Comparison of ENCODE assay signal across 1 cellular context in the genomic region with DNA sequence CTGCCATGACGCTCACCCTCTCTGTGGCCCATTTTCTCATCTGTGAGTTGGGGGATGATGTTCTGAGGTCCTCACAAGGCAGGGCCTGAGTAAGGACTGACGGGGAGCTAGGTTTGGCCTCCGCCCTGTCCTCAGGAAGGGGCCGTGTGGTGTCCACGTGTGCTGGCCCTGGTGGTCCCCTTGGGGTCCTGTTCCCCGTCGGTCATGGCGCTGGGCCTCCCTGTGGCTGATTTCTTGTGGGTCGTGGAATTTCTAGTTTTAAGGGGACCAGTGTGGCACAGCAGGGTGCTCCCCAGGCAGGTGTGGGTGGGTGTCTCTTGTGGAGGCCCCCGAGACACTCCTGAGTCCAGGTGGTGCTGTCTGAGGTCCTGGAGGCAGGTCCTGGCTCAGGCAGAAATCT.
TF ChIP-seq lines count a peak whose summit lies in the region.

No MANE protein-coding gene starts in this region.

TF ChIP-seq in IMR-90, 13 proteins besides CTCF, POLR2A, EP300 and RAD21:
- no peak for TF ChIP-seq CHD1 (IDR thresholded peaks at IDR 0.05; ENCODE audit: low read depth, low read length)
- no peak for TF ChIP-seq SMC3 (IDR thresholded peaks at IDR 0.05; ENCODE audit: low read depth, low read length)
- no peak for TF ChIP-seq RCOR1 (IDR thresholded peaks at IDR 0.05; ENCODE audit: insufficient replicate concordance, low read length)
- TF ChIP-seq BHLHE40 (IDR thresholded peaks at IDR 0.05; ENCODE audit: low read depth, low read length) = no peak
- TF ChIP-seq CEBPB (IDR thresholded peaks at IDR 0.05; ENCODE audit: low read depth, low read length) = no peak
- TF ChIP-seq MAZ (IDR thresholded peaks at IDR 0.05; ENCODE audit: borderline replicate concordance, low read depth, low read length) = no peak
- no peak for TF ChIP-seq MAFK (IDR thresholded peaks at IDR 0.05; ENCODE audit: low read depth, low read length)
- TF ChIP-seq FOS (IDR thresholded peaks at IDR 0.05; ENCODE audit: low read depth, low read length) = no peak
- no peak for TF ChIP-seq NFE2L2 (IDR thresholded peaks at IDR 0.05; ENCODE audit: low read depth, low read length)
- TF ChIP-seq, protein P1, sequence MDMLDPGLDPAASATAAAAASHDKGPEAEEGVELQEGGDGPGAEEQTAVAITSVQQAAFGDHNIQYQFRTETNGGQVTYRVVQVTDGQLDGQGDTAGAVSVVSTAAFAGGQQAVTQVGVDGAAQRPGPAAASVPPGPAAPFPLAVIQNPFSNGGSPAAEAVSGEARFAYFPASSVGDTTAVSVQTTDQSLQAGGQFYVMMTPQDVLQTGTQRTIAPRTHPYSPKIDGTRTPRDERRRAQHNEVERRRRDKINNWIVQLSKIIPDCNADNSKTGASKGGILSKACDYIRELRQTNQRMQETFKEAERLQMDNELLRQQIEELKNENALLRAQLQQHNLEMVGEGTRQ (IDR thresholded peaks at IDR 0.05; ENCODE audit: low read depth, low read length) = no peak
- TF ChIP-seq, protein P2, sequence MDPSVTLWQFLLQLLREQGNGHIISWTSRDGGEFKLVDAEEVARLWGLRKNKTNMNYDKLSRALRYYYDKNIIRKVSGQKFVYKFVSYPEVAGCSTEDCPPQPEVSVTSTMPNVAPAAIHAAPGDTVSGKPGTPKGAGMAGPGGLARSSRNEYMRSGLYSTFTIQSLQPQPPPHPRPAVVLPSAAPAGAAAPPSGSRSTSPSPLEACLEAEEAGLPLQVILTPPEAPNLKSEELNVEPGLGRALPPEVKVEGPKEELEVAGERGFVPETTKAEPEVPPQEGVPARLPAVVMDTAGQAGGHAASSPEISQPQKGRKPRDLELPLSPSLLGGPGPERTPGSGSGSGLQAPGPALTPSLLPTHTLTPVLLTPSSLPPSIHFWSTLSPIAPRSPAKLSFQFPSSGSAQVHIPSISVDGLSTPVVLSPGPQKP (IDR thresholded peaks at IDR 0.05; ENCODE audit: borderline replicate concordance, low read depth, low read length) = no peak
- no peak for TF ChIP-seq RFX5 (IDR thresholded peaks at IDR 0.05; ENCODE audit: low read depth, low read length)
- no peak for TF ChIP-seq MXI1 (IDR thresholded peaks at IDR 0.05; ENCODE audit: borderline replicate concordance, low read depth, low read length)
